ENCODE assay signal across 21 cellular contexts in the genomic region with DNA sequence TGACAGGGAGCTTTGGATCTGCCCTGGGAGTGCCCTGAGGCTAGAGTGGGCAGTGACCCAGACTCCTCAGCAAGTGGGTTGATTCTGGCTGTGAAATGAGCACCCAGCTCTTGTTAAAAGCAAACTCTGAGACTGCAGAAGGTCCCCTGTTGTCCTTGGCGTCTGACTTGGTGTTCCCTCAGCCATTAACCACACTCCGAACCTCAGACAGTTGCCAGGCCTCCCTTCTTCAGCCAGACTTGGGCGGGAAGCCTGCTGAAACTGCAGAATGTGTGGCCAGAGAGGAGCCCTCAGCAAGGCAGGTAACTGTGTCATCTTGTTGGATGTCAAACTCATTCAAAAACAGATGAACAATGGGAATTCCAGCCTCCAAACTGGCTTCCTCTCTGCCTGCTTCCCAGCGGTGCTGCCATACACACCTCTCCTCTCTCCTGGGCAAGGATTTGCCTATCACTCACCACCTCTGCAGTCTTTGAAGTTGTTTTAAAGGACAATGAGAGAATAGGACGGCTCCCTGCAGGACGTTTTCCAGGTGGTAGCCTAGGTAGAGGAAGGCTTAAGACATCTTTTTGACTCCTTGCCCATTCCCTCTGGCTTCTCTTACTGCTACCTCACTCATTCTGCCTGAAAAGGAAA. TPM values are rescaled to one million over a fixed set of nuclear protein-coding genes. Genes with fewer than 3 reads are reported as not detected.
DNase-seq lines count a peak whose midpoint lies in the region; ATAC-seq, FAIRE-seq and TF ChIP-seq lines count a peak whose summit lies in the region.
"Had no signal": no experiment of that assay in that cellular context is flagged by ENCODE, and none has a peak within 500 bp of the region (broad histone marks: within the 10 kb centered on the region; RNA-seq: fewer than 3 reads in every experiment).

No MANE protein-coding gene starts in this region.

- 41 to 57% (median 43%) methylated on average over 6 of the region's 6 CpGs for WGBS in heart left ventricle, 4 donors
- 22% methylated on average over 6 of the region's 6 CpGs for WGBS in K562 (ENCODE audit: insufficient coverage, low coverage, missing lambda C conversion rate)
- 10 to 12% methylated on average over 6 of the region's 6 CpGs for WGBS in aorta, 2 donors

- ATAC-seq in heart left ventricle (peak in 3 of 4 donors; percentile 16 to 45 (median 43)), Right ventricle myocardium inferior (no peak), K562 (no peak), aorta (ENCODE audit: low FRiP score) (peak; percentile 49), GM21825 (IDR thresholded peaks at IDR 0.05; ENCODE audit: unreplicated experiment) (no peak)
- ATAC-seq: PC-3 had no signal

- DNase-seq in heart left ventricle (no peak), Right ventricle myocardium inferior (ENCODE audit: missing footprints) (no peak), K562 (ENCODE audit: extremely low read depth in 1 of 4, low spot score in 3 of 4) (no peak), iPS-NIHi7 (ENCODE audit: extremely low spot score) (peak; percentile 38), aorta (no peak), COLO668 (lab: John Stamatoyannopoulos, UW; ENCODE audit: unreplicated experiment) (no peak)
- no peak for DNase-seq in activated naive CD4-positive, alpha-beta T cell treated with Interleukin-2 at 50 U/mL for 16 hours
- DNase-seq: BE2C; CD4-positive, alpha-beta T cell; EL; NCI-H1417; NCI-H187 treated with DMSO at 0.1 percent for 48 hours; NCI-H345; NCI-H524 treated with DMSO at 0.1 percent for 48 hours; PC-3; RPMI8226 had no signal

- TF ChIP-seq RAD21 in K562 (CRISPR knock-in tag; conservative IDR thresholded peaks at IDR 0.05 in 1 of 2, IDR thresholded peaks at IDR 0.05 in 1 of 2) = no peak

- H3K4me1 ChIP-seq in heart left ventricle (peaks cover 0 to 37% (median 14%) of the 10 kb centered on the region in 12 donors), K562 (replicated peaks in 1 of 2; ENCODE audit: control insufficient read depth in 2 of 2, insufficient read depth in 2 of 2, low read length in 2 of 2) (no peaks in the 10 kb centered on the region), aorta (ENCODE audit: control insufficient read depth in 1 of 2, insufficient read depth in 2 of 2, low read length in 2 of 2) (peaks cover 0 to 9% of the 10 kb centered on the region in 2 donors)
- H3K4me1 ChIP-seq: BE2C had no signal

- no peaks in the 10 kb centered on the region for H3K79me2 ChIP-seq in K562 (ENCODE audit: control insufficient read depth, insufficient read depth, low read length)

- TF ChIP-seq CTCF in heart left ventricle (IDR thresholded peaks at IDR 0.05) = no peak
- no peak for TF ChIP-seq CTCF in K562 (IDR thresholded peaks at IDR 0.05 in 2 of 3, conservative IDR thresholded peaks at IDR 0.05 in 1 of 3; ENCODE audit: insufficient read depth in 2 of 3, low read depth in 1 of 3, low read length in 3 of 3)

- H3K36me3 ChIP-seq in heart left ventricle (no peaks in the 10 kb centered on the region), K562 (ENCODE audit: control insufficient read depth, insufficient read depth, low read length) (no peaks in the 10 kb centered on the region), aorta (ENCODE audit: control insufficient read depth in 1 of 2, insufficient read depth in 2 of 2, low read length in 1 of 2) (no peaks in the 10 kb centered on the region)
- H3K36me3 ChIP-seq: BE2C had no signal

- no peaks in the 10 kb centered on the region for H4K20me1 ChIP-seq in K562 (replicated peaks; ENCODE audit: control insufficient read depth, insufficient read depth, low read length)

- CTCF ChIA-PET in K562 (lab: Yijun Ruan, JAX; ENCODE audit: low intra/inter-chr PET ratio) = no interaction called here

- H3K9me1 ChIP-seq in K562 (ENCODE audit: control insufficient read depth, insufficient read depth, low read length) = no peaks in the 10 kb centered on the region

- H3K27me3 ChIP-seq in heart left ventricle (no peaks in the 10 kb centered on the region), K562 (ENCODE audit: control insufficient read depth in 2 of 2, insufficient read depth in 2 of 2, low read length in 2 of 2) (no peaks in the 10 kb centered on the region), aorta (ENCODE audit: control insufficient read depth in 1 of 2, insufficient read depth in 2 of 2, low read length in 1 of 2) (no peaks in the 10 kb centered on the region)
- H3K27me3 ChIP-seq: BE2C had no signal

- no peak overlapping the region for H3K4me2 ChIP-seq in K562 (ENCODE audit: insufficient read depth, low read length)
- H3K4me2 ChIP-seq: KMS-11 had no signal

- TF ChIP-seq EP300 in K562 (IDR thresholded peaks at IDR 0.05; ENCODE audit: low read length) = no peak

- no TSS peak for BruUV-seq in K562 (replicated peaks; lab: Mats Ljungman, UMichigan)

- H3K9me3 ChIP-seq in heart left ventricle (peaks cover 0 to 16% (median 2%) of the 10 kb centered on the region in 12 donors), K562 (replicated peaks; ENCODE audit: control insufficient read depth, insufficient read depth, low read depth, low read length) (no peaks in the 10 kb centered on the region), aorta (ENCODE audit: control insufficient read depth, low read length) (no peaks in the 10 kb centered on the region)
- H3K9me3 ChIP-seq: BE2C had no signal

- FAIRE-seq in K562 (lab: Jason Lieb, UNC) = no peak
- FAIRE-seq: GM12892, GM18507, H54 had no signal

- no peak overlapping the region for H3K4me3 ChIP-seq in heart left ventricle
- no peak overlapping the region for H3K4me3 ChIP-seq in K562
- H3K4me3 ChIP-seq in aorta (ENCODE audit: low read length in 2 of 2) = no peak overlapping the region

- in situ Hi-C loops in K562 (cut with MboI) = no loop called here

- TF ChIP-seq POLR2A in heart left ventricle (IDR thresholded peaks at IDR 0.05) (no peak), K562 (conservative IDR thresholded peaks at IDR 0.05) (no peak)

- POLR2A ChIA-PET in K562 (lab: Yijun Ruan, JAX) = interaction anchor here (0.6 kb wide), 1 partner anchor 189 kb away, joined by 4 read pairs; no protein-coding TSS in a partner anchor

- H3K9ac ChIP-seq in K562 (ENCODE audit: insufficient read depth in 1 of 2, low read depth in 2 of 2, low read length in 2 of 2) = peak overlapping the region in 1 of 2 experiments; percentile 1; a peak in 1 of 4 replicates
- H3K9ac ChIP-seq: KMS-11 had no signal

- peak overlapping the region in 3 of 12 donors; percentile 0 to 54 (median 1) for H3K27ac ChIP-seq in heart left ventricle
- H3K27ac ChIP-seq in K562 (ENCODE audit: extremely low read depth, low read depth, low read length) = no peak overlapping the region
- H3K27ac ChIP-seq in aorta (ENCODE audit: low read depth in 1 of 2, low read length in 2 of 2) = no peak overlapping the region
- H3K27ac ChIP-seq: KMS-11 had no signal

- intact Hi-C loops in heart left ventricle (cut with DNase I) (no loop called here), Right ventricle myocardium inferior (cut with DNase I) (loop anchor here (5.0 kb wide), 1 partner anchor 45 kb away; no protein-coding TSS in a partner anchor), K562 (cut with micrococcal nuclease) (no loop called here), aorta (cut with DNase I) (no loop called here)

- peak overlapping the region; percentile 22; the same call in 1 of the 2 replicates for H2AFZ ChIP-seq in K562 (ENCODE audit: low read depth, low read length)

TF ChIP-seq in K562, 482 proteins besides CTCF, POLR2A, EP300 and RAD21:
- no peak for TF ChIP-seq NFE2L1 (tag; IDR thresholded peaks at IDR 0.05; ENCODE audit: borderline replicate concordance, low read depth)
- TF ChIP-seq ZNF644 (tag; IDR thresholded peaks at IDR 0.05; ENCODE audit: low read depth) = no peak
- TF ChIP-seq POLR2H (tag; IDR thresholded peaks at IDR 0.05; ENCODE audit: low read depth) = no peak

RNA-seq across cellular contexts. Expression of a gene that starts 38.9 kb away (rescaled TPM):
- total RNA-seq in heart left ventricle (10 to 100 TPM; 13.8 to 26.5 (median 20.8) TPM), Right ventricle myocardium inferior (14.9 TPM), K562 (2014; rRNA removed) (25.0 and 26.5 TPM in 2 replicates), K562 (2014; rRNA removed; fragmentation: Illumina TruSeq; extraction: Trizol) (38.9 and 42.4 TPM in 2 replicates), K562 (2015; rRNA removed; fragmentation: Illumina TruSeq; extraction: Trizol) (32.5 and 33.7 TPM in 2 replicates), K562 (2021) (24.5 and 24.8 TPM in 2 replicates), aorta (10 to 100 TPM; 16.4 to 26.0 TPM)
- polyA plus RNA-seq in heart left ventricle (10 to 100 TPM in 1 of 2 donors, 1 to 10 TPM in 1; 8.6 to 18.4 TPM), K562 (2011; rRNA removed) (23.6 and 30.5 TPM in 2 replicates), K562 (2014; fragmentation: Illumina TruSeq; extraction: Trizol) (25.9 and 32.2 TPM in 2 replicates), K562 (2014; fragmentation: Nextera tagmentation; extraction: Ambion mirVana) (1 to 10 TPM; 6.0 to 8.0 TPM), K562 (2014; rRNA removed) (17.1 and 19.2 TPM in 2 replicates), aorta (10 to 100 TPM; 17.0 to 29.1 TPM)
- total RNA-seq in K562 (2011; cell fraction: chromatin; rRNA removed; ENCODE audit: low replicate concordance) = 38.4 and 62.7 TPM in 2 replicates
- total RNA-seq in K562 (2011; cell fraction: nucleolus; rRNA removed) = 41.2 and 42.4 TPM in 2 replicates
- total RNA-seq in K562 (2011; cell fraction: nucleoplasm; rRNA removed) = 48.5 and 56.0 TPM in 2 replicates
- polyA plus RNA-seq in K562 (2011; cell fraction: cytosol; rRNA removed) = 11.1 and 16.8 TPM in 2 replicates
- 9.8 and 12.0 TPM in 2 replicates for polyA plus RNA-seq in K562 (2011; cell fraction: nucleus; rRNA removed)
- 16.8 and 17.9 TPM in 2 replicates for polyA plus RNA-seq in K562 (2012)
- 46.2 and 51.4 TPM in 2 replicates for polyA minus RNA-seq in K562 (2011; rRNA and poly(A)+ RNA removed)
- 18.5 and 23.4 TPM in 2 replicates for polyA minus RNA-seq in K562 (2011; cell fraction: cytosol; rRNA and poly(A)+ RNA removed)
- 10.1 and 19.4 TPM in 2 replicates for polyA minus RNA-seq in K562 (2011; cell fraction: nucleus; rRNA and poly(A)+ RNA removed)

Comparison
In these comparisons a context has a peak if more than half of its experiments do, and no peak if none do; other contexts are left out.
1. ATAC-seq: peak in heart left ventricle (3 of 4) and aorta (single experiment); none in Right ventricle myocardium inferior (single experiment), K562 (single experiment) and GM21825 (single experiment).